Comparison of ENCODE assay signal across 8 cellular contexts in the genomic region with DNA sequence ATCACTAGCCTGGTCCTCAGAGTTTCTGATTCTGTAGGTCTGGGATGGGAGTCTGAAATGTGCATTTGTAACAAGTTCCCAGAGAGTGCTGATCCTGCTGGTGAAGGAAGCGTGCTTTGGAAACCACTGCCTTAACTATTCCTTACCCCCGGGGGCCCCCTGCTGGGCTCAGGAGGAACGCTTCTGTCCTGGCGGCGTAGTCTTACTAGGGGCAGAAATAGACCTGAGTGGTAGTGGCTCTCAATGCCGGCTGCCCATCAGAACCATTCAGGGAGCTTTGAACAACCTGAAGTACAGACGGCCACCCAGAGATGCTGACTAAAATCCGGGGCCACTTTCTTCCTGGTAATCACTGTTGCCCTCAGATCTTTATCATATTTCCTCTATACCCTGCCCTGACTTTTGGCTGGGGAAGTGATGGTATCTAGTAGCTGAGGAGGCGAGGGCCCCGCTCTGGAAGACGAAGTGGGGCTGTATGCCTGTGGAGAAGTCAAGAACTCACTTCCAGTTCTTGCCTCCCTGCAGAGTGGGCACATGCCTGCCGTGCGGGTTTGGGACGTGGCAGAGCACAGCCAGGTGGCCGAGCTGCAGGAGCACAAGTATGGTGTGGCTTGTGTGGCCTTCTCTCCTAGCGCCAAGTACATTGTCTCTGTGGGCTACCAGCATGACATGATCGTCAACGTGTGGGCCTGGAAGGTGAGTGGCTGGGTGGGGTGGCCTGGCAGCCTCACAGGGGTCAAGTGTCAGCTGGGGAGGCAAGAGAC. TPM values are rescaled to one million over a fixed set of nuclear protein-coding genes. Genes with fewer than 3 reads are reported as not detected.
DNase-seq lines count a peak whose midpoint lies in the region; ATAC-seq and TF ChIP-seq lines count a peak whose summit lies in the region.

No MANE protein-coding gene starts in this region.

- H3K4me3 ChIP-seq in fibroblast of pulmonary artery (replicated peaks; ENCODE audit: low read depth, low read length) (no peak overlapping the region), neuronal stem cell (ENCODE audit: low read length in 2 of 2) (peak overlapping the region in 1 of 2 donors; percentile 41)

- H3K79me1 ChIP-seq in neuronal stem cell (ENCODE audit: low read depth, low read length): no peaks in the 10 kb centered on the region

- peak; percentile 80 for TF ChIP-seq RAD21 in Ishikawa (IDR thresholded peaks at IDR 0.05; ENCODE audit: low read depth)

- H3K9ac ChIP-seq in neuronal stem cell (ENCODE audit: low read depth, low read length, poor library complexity): no peak overlapping the region

- no peak overlapping the region for H3K18ac ChIP-seq in neuronal stem cell (ENCODE audit: low read length)

- no peak overlapping the region for H2BK120ac ChIP-seq in neuronal stem cell (ENCODE audit: low read depth, low read length)

- H3K4me1 ChIP-seq in neuronal stem cell (ENCODE audit: control insufficient read depth in 2 of 2, insufficient read depth in 1 of 2, low read depth in 1 of 2, low read length in 2 of 2): no peaks in the 10 kb centered on the region

- no peak overlapping the region for H3K4me2 ChIP-seq in neuronal stem cell (ENCODE audit: insufficient read depth, low read length, poor library complexity, severe bottlenecking)

- H3K4ac ChIP-seq in neuronal stem cell (ENCODE audit: low read length): no peak overlapping the region

- TF ChIP-seq EP300 in Ishikawa (IDR thresholded peaks at IDR 0.05; ENCODE audit: borderline replicate concordance): no peak

- no peak overlapping the region for H3K27ac ChIP-seq in neuronal stem cell (replicated peaks; ENCODE audit: low read length)

- intact Hi-C loops in activated T-helper 1 cell treated with anti-CD3 and anti-CD28 coated beads, Interleukin-12 subunit alpha, Interleukin-12 subunit beta, Interleukin-2, Interleukin-4 antibody, amounts not matched to agents 30 ng/mL and 10 ng/mL and 1 ng/mL, durations not matched to agents 14 hours and 24 hours and 36 hours (cut with micrococcal nuclease): loop anchor here (1.0 to 5.0 kb wide), 9 partner anchors 17 to 345 kb away; a partner anchor contains a TSS

- H3K9me3 ChIP-seq in neuronal stem cell (replicated peaks in 1 of 2; ENCODE audit: control insufficient read depth in 2 of 2, insufficient read depth in 1 of 2, low read depth in 1 of 2, low read length in 2 of 2): no peaks in the 10 kb centered on the region

- no peak overlapping the region for H2AFZ ChIP-seq in neuronal stem cell (ENCODE audit: low read length)

- ATAC-seq in HG03354 (IDR thresholded peaks at IDR 0.05; ENCODE audit: poor library complexity, severe bottlenecking, unreplicated experiment): no peak

- H3K23ac ChIP-seq in neuronal stem cell (ENCODE audit: low read depth, low read length, poor library complexity): no peak overlapping the region

- DNase-seq in EH (ENCODE audit: low read depth): peak; percentile 85
- peak; percentile 68 for DNase-seq in RPMI8226
- peak; percentile 61 for DNase-seq in activated T-helper 1 cell treated with anti-CD3 and anti-CD28 coated beads, Interleukin-12 subunit alpha, Interleukin-12 subunit beta, Interleukin-2, Interleukin-4 antibody, amounts not matched to agents 30 ng/mL and 10 ng/mL and 1 ng/mL, durations not matched to agents 14 hours and 24 hours and 36 hours (ENCODE audit: low spot score)
- DNase-seq in fibroblast of pulmonary artery (ENCODE audit: low read depth): peak; percentile 89
- DNase-seq in neuronal stem cell (ENCODE audit: low spot score): peak; percentile 64
- peak; percentile 95 for DNase-seq in superior temporal gyrus (ENCODE audit: extremely low spot score)

- no peak overlapping the region for H3K4me3 Mint-ChIP-seq in activated T-helper 1 cell treated with anti-CD3 and anti-CD28 coated beads, Interleukin-12 subunit alpha, Interleukin-12 subunit beta, Interleukin-2, Interleukin-4 antibody, amounts not matched to agents 30 ng/mL and 10 ng/mL and 1 ng/mL, durations not matched to agents 14 hours and 24 hours and 36 hours

- no peak overlapping the region for H2BK15ac ChIP-seq in neuronal stem cell (ENCODE audit: low read length)

- H2BK12ac ChIP-seq in neuronal stem cell (ENCODE audit: low read length): no peak overlapping the region

- peak; percentile 92 for TF ChIP-seq CTCF in fibroblast of pulmonary artery (IDR thresholded peaks at IDR 0.05; ENCODE audit: low read length, missing control alignments)

- H2BK5ac ChIP-seq in neuronal stem cell (ENCODE audit: low read length): no peak overlapping the region

- no peak overlapping the region for H4K8ac ChIP-seq in neuronal stem cell (ENCODE audit: low read depth, low read length)

- no peak overlapping the region for H3K27ac Mint-ChIP-seq in activated T-helper 1 cell treated with anti-CD3 and anti-CD28 coated beads, Interleukin-12 subunit alpha, Interleukin-12 subunit beta, Interleukin-2, Interleukin-4 antibody, amounts not matched to agents 30 ng/mL and 10 ng/mL and 1 ng/mL, durations not matched to agents 14 hours and 24 hours and 36 hours

- no peak overlapping the region for H3K14ac ChIP-seq in neuronal stem cell (ENCODE audit: low read length)

- H2AK5ac ChIP-seq in neuronal stem cell (ENCODE audit: low read depth, low read length): no peak overlapping the region

- H4K91ac ChIP-seq in neuronal stem cell (ENCODE audit: low read depth, low read length, poor library complexity): no peak overlapping the region

- peaks cover 6% of the 10 kb centered on the region for H3K36me3 Mint-ChIP-seq in activated T-helper 1 cell treated with anti-CD3 and anti-CD28 coated beads, Interleukin-12 subunit alpha, Interleukin-12 subunit beta, Interleukin-2, Interleukin-4 antibody, amounts not matched to agents 30 ng/mL and 10 ng/mL and 1 ng/mL, durations not matched to agents 14 hours and 24 hours and 36 hours (ENCODE audit: low read depth)

- H3K27me3 ChIP-seq in neuronal stem cell (ENCODE audit: control insufficient read depth in 3 of 3, insufficient read depth in 3 of 3, low read depth in 1 of 3, low read length in 3 of 3): no peaks in the 10 kb centered on the region

- peaks cover 24% of the 10 kb centered on the region for H3K4me1 Mint-ChIP-seq in activated T-helper 1 cell treated with anti-CD3 and anti-CD28 coated beads, Interleukin-12 subunit alpha, Interleukin-12 subunit beta, Interleukin-2, Interleukin-4 antibody, amounts not matched to agents 30 ng/mL and 10 ng/mL and 1 ng/mL, durations not matched to agents 14 hours and 24 hours and 36 hours (ENCODE audit: low read depth)

- H3K27me3 Mint-ChIP-seq in activated T-helper 1 cell treated with anti-CD3 and anti-CD28 coated beads, Interleukin-12 subunit alpha, Interleukin-12 subunit beta, Interleukin-2, Interleukin-4 antibody, amounts not matched to agents 30 ng/mL and 10 ng/mL and 1 ng/mL, durations not matched to agents 14 hours and 24 hours and 36 hours (ENCODE audit: insufficient read depth): no peaks in the 10 kb centered on the region

- H3K36me3 ChIP-seq in neuronal stem cell (replicated peaks in 1 of 2; ENCODE audit: control insufficient read depth in 2 of 2, insufficient read depth in 2 of 2, low read length in 2 of 2): peaks cover 6 to 24% of the 10 kb centered on the region in 2 donors

- no peaks in the 10 kb centered on the region for H3K9me3 Mint-ChIP-seq in activated T-helper 1 cell treated with anti-CD3 and anti-CD28 coated beads, Interleukin-12 subunit alpha, Interleukin-12 subunit beta, Interleukin-2, Interleukin-4 antibody, amounts not matched to agents 30 ng/mL and 10 ng/mL and 1 ng/mL, durations not matched to agents 14 hours and 24 hours and 36 hours

- no CpG with 5 or more reads among the region's 18 CpGs for WGBS in neuronal stem cell (ENCODE audit: extremely low coverage in 2 of 2, insufficient read length in 2 of 2, insufficient replicate concordance in 1 of 2), 2 donors

TF ChIP-seq in Ishikawa, 13 proteins besides CTCF, POLR2A, EP300 and RAD21:
- TF ChIP-seq EGR1 (IDR thresholded peaks at IDR 0.05): no peak

RNA-seq across cellular contexts. Expression of a gene that starts 16.3 kb away (rescaled TPM):
- 14.2 and 17.8 TPM in 2 replicates for total RNA-seq in activated T-helper 1 cell treated with anti-CD3 and anti-CD28 coated beads, Interleukin-12 subunit alpha, Interleukin-12 subunit beta, Interleukin-2, Interleukin-4 antibody, amounts not matched to agents 30 ng/mL and 10 ng/mL and 1 ng/mL, durations not matched to agents 14 hours and 24 hours and 36 hours
- polyA plus RNA-seq in neuronal stem cell (2013, experiment 1 of 2): 14.4 TPM
- polyA plus RNA-seq in neuronal stem cell (2013, experiment 2 of 2): 14.3 TPM

RNA-seq across cellular contexts. Expression of a gene that starts 27.0 kb away (rescaled TPM):
- 6.0 and 6.7 TPM in 2 replicates for total RNA-seq in activated T-helper 1 cell treated with anti-CD3 and anti-CD28 coated beads, Interleukin-12 subunit alpha, Interleukin-12 subunit beta, Interleukin-2, Interleukin-4 antibody, amounts not matched to agents 30 ng/mL and 10 ng/mL and 1 ng/mL, durations not matched to agents 14 hours and 24 hours and 36 hours
- polyA plus RNA-seq in neuronal stem cell (2013, experiment 1 of 2): 16.5 TPM
- 15.9 TPM for polyA plus RNA-seq in neuronal stem cell (2013, experiment 2 of 2)

RNA-seq across cellular contexts. Expression of a gene that starts 37.3 kb away (rescaled TPM):
- total RNA-seq in activated T-helper 1 cell treated with anti-CD3 and anti-CD28 coated beads, Interleukin-12 subunit alpha, Interleukin-12 subunit beta, Interleukin-2, Interleukin-4 antibody, amounts not matched to agents 30 ng/mL and 10 ng/mL and 1 ng/mL, durations not matched to agents 14 hours and 24 hours and 36 hours: 26.3 and 28.2 TPM in 2 replicates
- polyA plus RNA-seq in neuronal stem cell (2013, experiment 1 of 2): 9.3 TPM
- polyA plus RNA-seq in neuronal stem cell (2013, experiment 2 of 2): 8.2 TPM
